In genomic region chr9:101504188-101504587, GRCh38 we compare ENCODE assay signal across 25 cellular contexts.
"Had no signal": no experiment of that assay in that cellular context is flagged by ENCODE, and none has a peak within 500 bp of the region (broad histone marks: within the 10 kb centered on the region; RNA-seq: fewer than 3 reads in every experiment).

No MANE protein-coding gene starts in this region.

- DNase-seq: colonic mucosa; cortex of kidney; dermis blood vessel endothelial cell; dorsolateral prefrontal cortex; effector CD4-positive, alpha-beta T cell; effector CD8-positive, alpha-beta T cell; effector memory CD4-positive, alpha-beta T cell; effector memory CD8-positive, alpha-beta T cell; endodermal cell; erythroblast; esophagus squamous epithelium; foreskin fibroblast; foreskin keratinocyte; foreskin melanocyte; gastrocnemius medialis; glutamatergic neuron; head of caudate nucleus; heart left ventricle; heart right ventricle had no signal

- H3K4me1 ChIP-seq: colonic mucosa, esophagus muscularis mucosa, gastrocnemius medialis, gastroesophageal sphincter had no signal

- ATAC-seq: effector memory CD8-positive, alpha-beta T cell; esophagus mucosa; foreskin keratinocyte; gastrocnemius medialis; gastroesophageal sphincter; heart left ventricle; heart right ventricle had no signal

- H3K4me3 Mint-ChIP-seq: dendritic cell treated with granulocyte-macrophage colony-stimulating factor and Interleukin-4, amounts not matched to agents 40 ng/mL and 50 ng/mL, for 4 days; effector memory CD8-positive, alpha-beta T cell; endodermal cell had no signal

- H3K9me3 Mint-ChIP-seq: dendritic cell treated with granulocyte-macrophage colony-stimulating factor and Interleukin-4, amounts not matched to agents 40 ng/mL and 50 ng/mL, for 4 days; effector memory CD8-positive, alpha-beta T cell; endodermal cell had no signal

- H3K27me3 ChIP-seq: colonic mucosa, esophagus muscularis mucosa, esophagus squamous epithelium, foreskin keratinocyte, gastrocnemius medialis, gastroesophageal sphincter, heart left ventricle, heart right ventricle had no signal

- H3K27ac Mint-ChIP-seq: dendritic cell treated with granulocyte-macrophage colony-stimulating factor and Interleukin-4, amounts not matched to agents 40 ng/mL and 50 ng/mL, for 4 days; effector memory CD8-positive, alpha-beta T cell; endodermal cell had no signal

- H3K4me3 ChIP-seq: colonic mucosa, coronary artery, dorsolateral prefrontal cortex, esophagus muscularis mucosa, esophagus squamous epithelium, gastrocnemius medialis, gastroesophageal sphincter, heart left ventricle, heart right ventricle had no signal

- H3K27me3 Mint-ChIP-seq: dendritic cell treated with granulocyte-macrophage colony-stimulating factor and Interleukin-4, amounts not matched to agents 40 ng/mL and 50 ng/mL, for 4 days had no signal

- H3K36me3 ChIP-seq: colonic mucosa, esophagus muscularis mucosa, esophagus squamous epithelium, gastrocnemius medialis, gastroesophageal sphincter, heart left ventricle, heart right ventricle had no signal

- H3K9me3 ChIP-seq: colonic mucosa, esophagus muscularis mucosa, esophagus squamous epithelium, gastrocnemius medialis, gastroesophageal sphincter, heart left ventricle, heart right ventricle had no signal

- H3K27ac ChIP-seq: colonic mucosa, coronary artery, dorsolateral prefrontal cortex, epithelial cell of prostate, esophagus muscularis mucosa, esophagus squamous epithelium, foreskin keratinocyte, gastrocnemius medialis, gastroesophageal sphincter, heart left ventricle, heart right ventricle had no signal
